ENCODE assay signal across 8 cellular contexts in genomic region chr5:132459031-132459982, GRCh38. TPM values are rescaled to one million over a fixed set of nuclear protein-coding genes. Genes with fewer than 3 reads are reported as not detected.
DNase-seq lines count a peak whose midpoint lies in the region; ATAC-seq and TF ChIP-seq lines count a peak whose summit lies in the region.

No MANE protein-coding gene starts in this region.

- H3K27me3 ChIP-seq in CD8-positive, alpha-beta T cell (ENCODE audit: insufficient read depth, low read length): no peaks in the 10 kb centered on the region
- H3K27me3 ChIP-seq in HL-60 (ENCODE audit: insufficient read depth, poor library complexity, severe bottlenecking): no peaks in the 10 kb centered on the region
- H3K27me3 ChIP-seq in mesenchymal stem cell (ENCODE audit: control insufficient read depth in 1 of 2, insufficient read depth in 1 of 2, low read length in 2 of 2): no peaks in the 10 kb centered on the region

- H3K23ac ChIP-seq in mesenchymal stem cell (ENCODE audit: low read length in 2 of 2): no peak overlapping the region

- ATAC-seq in CD8-positive, alpha-beta T cell: no peak
- ATAC-seq in GM21717 (IDR thresholded peaks at IDR 0.05; ENCODE audit: unreplicated experiment) (no peak), HG03442 (IDR thresholded peaks at IDR 0.05; ENCODE audit: unreplicated experiment) (no peak)

- H4K91ac ChIP-seq in mesenchymal stem cell (ENCODE audit: low read length): peak overlapping the region; percentile 83

- peak overlapping the region; percentile 82 for H2BK120ac ChIP-seq in mesenchymal stem cell (ENCODE audit: low read depth, low read length)

- peak overlapping the region; percentile 89 for H3K27ac ChIP-seq in CD8-positive, alpha-beta T cell (ENCODE audit: low read depth, low read length)
- peak overlapping the region; percentile 95 for H3K27ac ChIP-seq in HL-60 (replicated peaks)
- peak overlapping the region; percentile 95 for H3K27ac ChIP-seq in mesenchymal stem cell (ENCODE audit: low read length, poor library complexity, severe bottlenecking)

- H4K8ac ChIP-seq in mesenchymal stem cell (ENCODE audit: low read length): peak overlapping the region; percentile 85

- H3K9me3 ChIP-seq in CD8-positive, alpha-beta T cell (ENCODE audit: low read length): no peaks in the 10 kb centered on the region
- H3K9me3 ChIP-seq in mesenchymal stem cell (ENCODE audit: control insufficient read depth, low read length): no peaks in the 10 kb centered on the region

- H3K4ac ChIP-seq in mesenchymal stem cell (ENCODE audit: low read depth in 1 of 2, low read length in 2 of 2): peak overlapping the region; percentile 42 to 86

- peak overlapping the region; percentile 21 for H2AK5ac ChIP-seq in mesenchymal stem cell (ENCODE audit: low read length, severe bottlenecking)

- H2AFZ ChIP-seq in mesenchymal stem cell (ENCODE audit: low read depth, low read length): no peak overlapping the region

- DNase-seq in CD8-positive, alpha-beta T cell: no peak
- DNase-seq in HL-60 (ENCODE audit: low read depth in 1 of 2, low spot score in 1 of 2): peak; percentile 42 to 63
- no peak for DNase-seq in activated T-helper 2 cell treated with anti-CD3 and anti-CD28 coated beads, Interferon-gamma antibody, Interleukin-2, Interleukin-4, amounts not matched to agents 10 μg/mL and 5 μg/mL and 100 μg/mL, durations not matched to agents 14 hours and 24 hours and 36 hours (ENCODE audit: low spot score)
- DNase-seq in mesenchymal stem cell: peak; percentile 89
- DNase-seq in Ammon's horn (ENCODE audit: low spot score): no peak
- DNase-seq in NCI-H2029 treated with DMSO at 0.1 percent for 48 hours (lab: John Stamatoyannopoulos, UW): no peak

- peaks cover 97% of the 10 kb centered on the region for H3K4me1 Mint-ChIP-seq in CD8-positive, alpha-beta T cell (ENCODE audit: low read depth)
- peaks cover 81% of the 10 kb centered on the region for H3K4me1 Mint-ChIP-seq in activated T-helper 2 cell treated with anti-CD3 and anti-CD28 coated beads, Interferon-gamma antibody, Interleukin-2, Interleukin-4, amounts not matched to agents 10 μg/mL and 5 μg/mL and 100 μg/mL, durations not matched to agents 14 hours and 24 hours and 36 hours (ENCODE audit: low read depth)

- peak overlapping the region; percentile 99 for H3K27ac Mint-ChIP-seq in CD8-positive, alpha-beta T cell
- peak overlapping the region; percentile 97 for H3K27ac Mint-ChIP-seq in activated T-helper 2 cell treated with anti-CD3 and anti-CD28 coated beads, Interferon-gamma antibody, Interleukin-2, Interleukin-4, amounts not matched to agents 10 μg/mL and 5 μg/mL and 100 μg/mL, durations not matched to agents 14 hours and 24 hours and 36 hours

- peaks cover 91% of the 10 kb centered on the region for H3K4me1 ChIP-seq in CD8-positive, alpha-beta T cell (ENCODE audit: insufficient read depth, low read length)
- H3K4me1 ChIP-seq in mesenchymal stem cell (ENCODE audit: control insufficient read depth, insufficient read depth, low read depth, low read length): peaks cover 45% of the 10 kb centered on the region

- CTCF ChIA-PET in CD8-positive, alpha-beta T cell (lab: Charles Lee): interaction anchor here (1.0 to 8.5 kb wide), 8 partner anchors 9 to 72 kb away, joined by 3 to 120 read pairs (median 25); partner anchors contain the start of gene IRF1

- H2BK12ac ChIP-seq in mesenchymal stem cell (ENCODE audit: low read length in 2 of 2): peak overlapping the region; percentile 59 to 91

- peak overlapping the region; percentile 71 to 74 for H3K18ac ChIP-seq in mesenchymal stem cell (ENCODE audit: low read depth in 1 of 2, low read length in 2 of 2)

- H3K36me3 ChIP-seq in CD8-positive, alpha-beta T cell (ENCODE audit: insufficient read depth, low read length): no peaks in the 10 kb centered on the region
- H3K36me3 ChIP-seq in mesenchymal stem cell (ENCODE audit: control insufficient read depth in 1 of 2, insufficient read depth in 2 of 2, low read depth in 1 of 2, low read length in 2 of 2): peaks cover 4 to 6% of the 10 kb centered on the region in 2 experiments

- H3K4me3 Mint-ChIP-seq in CD8-positive, alpha-beta T cell: peak overlapping the region; percentile 1
- H3K4me3 Mint-ChIP-seq in activated T-helper 2 cell treated with anti-CD3 and anti-CD28 coated beads, Interferon-gamma antibody, Interleukin-2, Interleukin-4, amounts not matched to agents 10 μg/mL and 5 μg/mL and 100 μg/mL, durations not matched to agents 14 hours and 24 hours and 36 hours (ENCODE audit: low read depth): no peak overlapping the region

- no peak for TF ChIP-seq CTCF in CD8-positive, alpha-beta T cell (IDR thresholded peaks at IDR 0.05)
- no peak for TF ChIP-seq CTCF in HL-60 (IDR thresholded peaks at IDR 0.05; ENCODE audit: insufficient read depth, low read length)

- peaks cover 36% of the 10 kb centered on the region for H3K36me3 Mint-ChIP-seq in CD8-positive, alpha-beta T cell
- H3K36me3 Mint-ChIP-seq in activated T-helper 2 cell treated with anti-CD3 and anti-CD28 coated beads, Interferon-gamma antibody, Interleukin-2, Interleukin-4, amounts not matched to agents 10 μg/mL and 5 μg/mL and 100 μg/mL, durations not matched to agents 14 hours and 24 hours and 36 hours (ENCODE audit: low read depth): peaks cover 43% of the 10 kb centered on the region

- peaks cover 12% of the 10 kb centered on the region for H3K79me1 ChIP-seq in mesenchymal stem cell (replicated peaks; ENCODE audit: low read length, poor library complexity, severe bottlenecking)

- no peaks in the 10 kb centered on the region for H3K27me3 Mint-ChIP-seq in CD8-positive, alpha-beta T cell (ENCODE audit: low read depth)
- no peaks in the 10 kb centered on the region for H3K27me3 Mint-ChIP-seq in activated T-helper 2 cell treated with anti-CD3 and anti-CD28 coated beads, Interferon-gamma antibody, Interleukin-2, Interleukin-4, amounts not matched to agents 10 μg/mL and 5 μg/mL and 100 μg/mL, durations not matched to agents 14 hours and 24 hours and 36 hours (ENCODE audit: low read depth)

- no peak overlapping the region for H3K4me2 ChIP-seq in mesenchymal stem cell (ENCODE audit: low read length, poor library complexity, severe bottlenecking)

- peak overlapping the region in 1 of 2 experiments; percentile 28 for H3K14ac ChIP-seq in mesenchymal stem cell (ENCODE audit: low read length in 2 of 2)

- intact Hi-C loops in CD8-positive, alpha-beta T cell (cut with DNase I, micrococcal nuclease): loop anchor here in 1 of 2 experiments (5.0 kb wide), 1 partner anchor 38 kb away; no protein-coding TSS in a partner anchor
- intact Hi-C loops in activated T-helper 2 cell treated with anti-CD3 and anti-CD28 coated beads, Interferon-gamma antibody, Interleukin-2, Interleukin-4, amounts not matched to agents 10 μg/mL and 5 μg/mL and 100 μg/mL, durations not matched to agents 14 hours and 24 hours and 36 hours (cut with micrococcal nuclease): loop anchor here (2.0 to 5.0 kb wide), 2 partner anchors 13 to 33 kb away; partner anchors contain the start of gene IRF1

- H2BK15ac ChIP-seq in mesenchymal stem cell (ENCODE audit: low read depth, poor library complexity, severe bottlenecking): peak overlapping the region; percentile 83

- WGBS in mesenchymal stem cell: 56% methylated on average over 11 of the region's 12 CpGs

- H2BK5ac ChIP-seq in mesenchymal stem cell (ENCODE audit: low read depth, low read length, poor library complexity, severe bottlenecking): peak overlapping the region; percentile 88

- H3K9me3 Mint-ChIP-seq in CD8-positive, alpha-beta T cell: no peaks in the 10 kb centered on the region
- H3K9me3 Mint-ChIP-seq in activated T-helper 2 cell treated with anti-CD3 and anti-CD28 coated beads, Interferon-gamma antibody, Interleukin-2, Interleukin-4, amounts not matched to agents 10 μg/mL and 5 μg/mL and 100 μg/mL, durations not matched to agents 14 hours and 24 hours and 36 hours: no peaks in the 10 kb centered on the region

- H3K4me3 ChIP-seq in CD8-positive, alpha-beta T cell (ENCODE audit: low read depth, low read length): no peak overlapping the region
- no peak overlapping the region for H3K4me3 ChIP-seq in HL-60 (replicated peaks; ENCODE audit: insufficient read depth, low read length)
- no peak overlapping the region for H3K4me3 ChIP-seq in mesenchymal stem cell (ENCODE audit: insufficient read depth in 1 of 2, low read depth in 1 of 2, low read length in 2 of 2)

- POLR2A ChIA-PET in CD8-positive, alpha-beta T cell (lab: Charles Lee): interaction anchor here (0.7 to 8.2 kb wide), 10 partner anchors 7 to 53 kb away, joined by 3 to 173 read pairs (median 68); partner anchors contain the start of gene IRF1

- peak overlapping the region; percentile 14 for H3K9ac ChIP-seq in mesenchymal stem cell (ENCODE audit: low read length)

RNA-seq across cellular contexts. Expression of gene IRF1, which starts 31.3 kb away (rescaled TPM):
- 1,000 to 10,000 TPM; 1,214 to 1,250 TPM for total RNA-seq in CD8-positive, alpha-beta T cell
- 155 TPM in 2 replicates for total RNA-seq in activated T-helper 2 cell treated with anti-CD3 and anti-CD28 coated beads, Interferon-gamma antibody, Interleukin-2, Interleukin-4, amounts not matched to agents 10 μg/mL and 5 μg/mL and 100 μg/mL, durations not matched to agents 14 hours and 24 hours and 36 hours
- polyA plus RNA-seq in mesenchymal stem cell (2013, experiment 1 of 2): 33.6 TPM
- 35.8 TPM for polyA plus RNA-seq in mesenchymal stem cell (2013, experiment 2 of 2)

Comparison
In these comparisons a context has a peak if more than half of its experiments do, and no peak if none do; other contexts are left out.
1. DNase-seq: peak in HL-60 (2 of 2) and mesenchymal stem cell (single experiment); none in CD8-positive, alpha-beta T cell (0 of 7), activated T-helper 2 cell treated with anti-CD3 and anti-CD28 coated beads, Interferon-gamma antibody, Interleukin-2, Interleukin-4, amounts not matched to agents 10 μg/mL and 5 μg/mL and 100 μg/mL, durations not matched to agents 14 hours and 24 hours and 36 hours (single experiment), Ammon's horn (single experiment) and NCI-H2029 treated with DMSO at 0.1 percent for 48 hours (single experiment).
2. Peak in every context shown above with its lines, with median percentiles within 50 percentile points of each other: H3K27ac ChIP-seq.